ENCODE assay signal across 9 cellular contexts in the genomic region with DNA sequence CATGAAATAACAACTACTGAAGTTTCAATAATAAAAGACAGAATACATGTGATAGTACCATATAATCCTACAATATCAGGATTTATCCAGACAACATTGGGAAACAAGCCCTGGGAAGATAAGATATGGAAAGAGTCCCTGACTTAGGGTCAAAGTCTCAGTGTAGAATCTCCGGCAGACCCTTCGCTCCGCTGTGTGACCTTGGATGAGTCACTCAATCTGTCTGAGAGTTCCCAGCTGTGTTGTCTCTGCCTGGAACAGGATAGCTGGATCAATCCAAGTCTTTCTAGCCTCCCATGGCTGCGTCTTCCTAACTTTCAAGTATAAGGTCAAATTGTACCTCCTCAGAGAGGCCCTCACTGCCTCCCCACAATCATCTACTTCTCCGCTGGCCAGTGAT.
"Had no signal": no experiment of that assay in that cellular context is flagged by ENCODE, and none has a peak within 500 bp of the region (broad histone marks: within the 10 kb centered on the region; RNA-seq: fewer than 3 reads in every experiment).

No MANE protein-coding gene starts in this region.

- H3K4me3 ChIP-seq: GM23248, HAP-1, K562 had no signal

- H3K9me3 ChIP-seq: HAP-1 had no signal

- H3K4me1 ChIP-seq: HAP-1 had no signal

- H3K36me3 ChIP-seq: HAP-1 had no signal

- H3K27ac Mint-ChIP-seq: HFFc6 had no signal

- H3K27ac ChIP-seq: GM23248, HL-60 had no signal

- DNase-seq: GM23248, GOT3, H7, HFFc6, IMR-90 had no signal

- FAIRE-seq: K562 had no signal

- H3K4me3 Mint-ChIP-seq: HFFc6 had no signal

- ATAC-seq: HCT116, K562 had no signal
